In genomic region chr1:8343464-8344001, GRCh38 we compare ENCODE assay signal across 8 cellular contexts. TPM values are rescaled to one million over a fixed set of nuclear protein-coding genes. Genes with fewer than 3 reads are reported as not detected.
DNase-seq lines count a peak whose midpoint lies in the region; ATAC-seq and TF ChIP-seq lines count a peak whose summit lies in the region.

No MANE protein-coding gene starts in this region.

- no peaks in the 10 kb centered on the region for H4K20me1 ChIP-seq in mammary epithelial cell (ENCODE audit: insufficient read depth, low read length)

- no peak for ATAC-seq in GM21360 (IDR thresholded peaks at IDR 0.05; ENCODE audit: unreplicated experiment)

- no peak for TF ChIP-seq POLR2A in suprapubic skin (IDR thresholded peaks at IDR 0.05)

- H3K4me3 ChIP-seq in mammary epithelial cell (replicated peaks in 1 of 3; ENCODE audit: insufficient read depth in 1 of 3, low read depth in 2 of 3, low read length in 3 of 3) = no peak overlapping the region
- no peak overlapping the region for H3K4me3 ChIP-seq in suprapubic skin

- H3K9me3 ChIP-seq in mammary epithelial cell (replicated peaks; ENCODE audit: insufficient read depth, low read length) (no peaks in the 10 kb centered on the region), suprapubic skin (no peaks in the 10 kb centered on the region)

- H3K4me2 ChIP-seq in mammary epithelial cell (ENCODE audit: insufficient read depth, low read depth, low read length) = peak overlapping the region; percentile 67

- DNase-seq in HPDE6-E6E7 (ENCODE audit: extremely low spot score) = peak; percentile 79
- peak; percentile 83 for DNase-seq in mammary epithelial cell
- peak; percentile 74 for DNase-seq in left kidney (ENCODE audit: low read depth, low spot score)
- peak; percentile 90 to 92 for DNase-seq in suprapubic skin (ENCODE audit: low spot score in 2 of 2)
- DNase-seq in pons (ENCODE audit: low spot score) = no peak
- no peak for DNase-seq in NCI-H774 (lab: John Stamatoyannopoulos, UW)
- no peak for DNase-seq in activated CD4-positive, alpha-beta T cell treated with anti-CD3 and anti-CD28 coated beads, Interleukin-2, amount 50 U/mL, for 1 hour

- in situ Hi-C loops in mammary epithelial cell (cut with MboI; ENCODE audit: low sequenced_read_pairs in 2 of 2) = no loop called here

- no peak overlapping the region for H3K9ac ChIP-seq in mammary epithelial cell (ENCODE audit: insufficient read depth, low read length)

- no peaks in the 10 kb centered on the region for H3K79me2 ChIP-seq in mammary epithelial cell (ENCODE audit: insufficient read depth, low read length)

- TF ChIP-seq EP300 in suprapubic skin (IDR thresholded peaks at IDR 0.05) = peak; percentile 40

- H3K27me3 ChIP-seq in mammary epithelial cell (ENCODE audit: insufficient read depth, low read length) = no peaks in the 10 kb centered on the region
- H3K27me3 ChIP-seq in suprapubic skin = no peaks in the 10 kb centered on the region

- dilution Hi-C loops in mammary epithelial cell (cut with HindIII; ENCODE audit: low sequenced_read_pairs) = no loop called here

- intact Hi-C loops in mammary epithelial cell (cut with micrococcal nuclease) = no loop called here

- CTCF ChIA-PET in mammary epithelial cell (lab: Charles Lee; ENCODE audit: low non-redundant PET) = interaction anchor here (0.5 kb wide), 1 partner anchor 201 kb away, joined by 5 read pairs; no protein-coding TSS in a partner anchor

- WGBS in mammary epithelial cell (ENCODE audit: low coverage, missing lambda C conversion rate) = 47% methylated on average over 15 of the region's 32 CpGs
- 34% methylated on average over 7 of the region's 32 CpGs for WGBS in suprapubic skin

- no peak overlapping the region for H3K27ac ChIP-seq in mammary epithelial cell (ENCODE audit: insufficient read depth, low read depth, low read length)
- peak overlapping the region; percentile 39 for H3K27ac ChIP-seq in suprapubic skin

- no peaks in the 10 kb centered on the region for H3K36me3 ChIP-seq in mammary epithelial cell (ENCODE audit: insufficient read depth, low read length)
- H3K36me3 ChIP-seq in suprapubic skin = no peaks in the 10 kb centered on the region

- peak overlapping the region; percentile 65 for H2AFZ ChIP-seq in mammary epithelial cell (ENCODE audit: low read depth, low read length)

- TF ChIP-seq CTCF in mammary epithelial cell (conservative IDR thresholded peaks at IDR 0.05 in 1 of 2, IDR thresholded peaks at IDR 0.05 in 1 of 2; ENCODE audit: extremely low read depth in 1 of 2, insufficient read depth in 1 of 2, low read depth in 1 of 2, low read length in 2 of 2) = no peak
- TF ChIP-seq CTCF in suprapubic skin (IDR thresholded peaks at IDR 0.05) = no peak

- H3K4me1 ChIP-seq in mammary epithelial cell (ENCODE audit: insufficient read depth, low read length) (peaks cover 12% of the 10 kb centered on the region), suprapubic skin (peaks cover 21% of the 10 kb centered on the region)

- no TSS peak for BruUV-seq in mammary epithelial cell (replicated peaks; lab: Mats Ljungman, UMichigan)

RNA-seq across cellular contexts. Expression of gene SLC45A1, which starts 25.6 kb away (rescaled TPM):
- total RNA-seq in mammary epithelial cell (under 1 TPM; 0.50 to 0.54 TPM), suprapubic skin (1 to 10 TPM in 1 of 4 donors, under 1 TPM in 3; 0.76 to 1.6 (median 0.86) TPM)
- polyA plus RNA-seq in mammary epithelial cell = 0.28 TPM
- polyA minus RNA-seq in mammary epithelial cell = not detected

Comparison
In these comparisons a context has a peak if more than half of its experiments do, and no peak if none do; other contexts are left out.
1. DNase-seq: peak in HPDE6-E6E7 (single experiment), mammary epithelial cell (single experiment), left kidney (single experiment) and suprapubic skin (2 of 2); none in pons (single experiment), NCI-H774 (single experiment) and activated CD4-positive, alpha-beta T cell treated with anti-CD3 and anti-CD28 coated beads, Interleukin-2, amount 50 U/mL, for 1 hour (single experiment).